Comparison of ENCODE assay signal across 10 cellular contexts in the genomic region with DNA sequence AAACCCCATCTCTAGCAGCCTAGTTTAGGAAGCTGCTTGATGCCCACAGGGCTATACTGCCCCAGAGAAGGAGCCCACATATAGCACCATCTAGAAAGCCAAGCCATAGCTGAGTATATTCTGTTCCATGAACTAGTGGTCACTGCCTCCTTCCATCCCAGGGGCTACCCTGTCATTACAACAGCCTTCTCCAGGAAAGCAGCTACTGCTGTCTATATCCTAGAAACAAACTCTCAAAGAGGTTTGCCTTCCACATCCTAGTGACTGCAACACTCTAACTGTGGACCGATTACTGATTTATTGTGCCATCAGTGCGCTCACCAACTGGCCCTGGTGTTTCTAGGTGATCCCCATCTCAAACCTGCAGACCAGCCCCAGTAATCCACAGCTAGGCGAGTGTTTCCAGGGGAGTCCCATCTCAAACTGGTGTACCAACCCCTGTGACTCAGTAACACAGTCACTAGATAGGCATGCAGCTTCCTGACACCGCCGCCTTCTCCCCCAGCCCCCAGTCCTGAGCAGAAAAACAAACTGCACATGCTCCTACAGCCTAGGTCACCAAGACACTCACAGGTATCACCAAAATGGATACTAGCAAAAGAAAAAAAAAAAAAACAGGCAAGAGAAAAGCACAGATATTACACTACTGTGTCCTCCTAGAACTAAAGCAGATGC. TPM values are rescaled to one million over a fixed set of nuclear protein-coding genes. Genes with fewer than 3 reads are reported as not detected.
DNase-seq lines count a peak whose midpoint lies in the region; ATAC-seq and TF ChIP-seq lines count a peak whose summit lies in the region.
"Had no signal": no experiment of that assay in that cellular context is flagged by ENCODE, and none has a peak within 500 bp of the region (broad histone marks: within the 10 kb centered on the region; RNA-seq: fewer than 3 reads in every experiment).

No MANE protein-coding gene starts in this region.

- H3F3A ChIP-seq in PC-9 (ENCODE audit: insufficient read depth, low read depth), result peaks cover 20% of the 10 kb centered on the region; the same call in 1 of the 2 replicates

- H3K27me3 ChIP-seq in PC-9 (ENCODE audit: insufficient read depth, low read depth), result no peaks in the 10 kb centered on the region
- H3K27me3 ChIP-seq in osteoblast (ENCODE audit: insufficient read depth, low read length), result no peaks in the 10 kb centered on the region
- no peaks in the 10 kb centered on the region for H3K27me3 ChIP-seq in thyroid gland
- H3K27me3 ChIP-seq: spleen had no signal

- H3K79me2 ChIP-seq in PC-9 (ENCODE audit: low read depth) (peaks cover 32% of the 10 kb centered on the region), osteoblast (ENCODE audit: insufficient read depth, low read length) (peaks cover 41% of the 10 kb centered on the region)

- no peaks in the 10 kb centered on the region for H3K9me2 ChIP-seq in PC-9 (ENCODE audit: insufficient read depth)

- BruUV-seq in PC-9 (replicated peaks; lab: Mats Ljungman, UMichigan), result no TSS peak

- H2AFZ ChIP-seq in PC-9, result no peak overlapping the region
- H2AFZ ChIP-seq in osteoblast (ENCODE audit: low read length), result no peak overlapping the region

- H3K4me3 ChIP-seq in PC-9 (peak overlapping the region; percentile 39; the same call in 1 of the 2 replicates), epithelial cell of esophagus (ENCODE audit: low read length) (no peak overlapping the region), osteoblast (ENCODE audit: insufficient read depth, low read length) (no peak overlapping the region), thyroid gland (replicated peaks in 1 of 3) (no peak overlapping the region)
- H3K4me3 ChIP-seq: spleen had no signal

- POLR2A ChIA-PET in PC-9 (lab: Charles Lee; ENCODE audit: unreplicated experiment), result no interaction called here

- peaks cover 10% of the 10 kb centered on the region for H3K36me3 ChIP-seq in PC-9 (ENCODE audit: low read depth)
- H3K36me3 ChIP-seq in osteoblast (ENCODE audit: insufficient read depth, low read length), result peaks cover 7% of the 10 kb centered on the region
- H3K36me3 ChIP-seq in thyroid gland, result peaks cover 0 to 12% of the 10 kb centered on the region in 2 donors

- H3K4me2 ChIP-seq in PC-9, result peak overlapping the region; percentile 65
- H3K4me2 ChIP-seq in osteoblast (ENCODE audit: insufficient read depth, low read length), result peak overlapping the region; percentile 72

- H3K27ac ChIP-seq in PC-9 (peak overlapping the region; percentile 66), osteoblast (ENCODE audit: low read depth, low read length) (peak overlapping the region; percentile 53), thyroid gland (no peak overlapping the region)
- H3K27ac ChIP-seq: spleen had no signal

- H3K9me3 ChIP-seq in PC-9 (ENCODE audit: insufficient read depth, low read depth) (no peaks in the 10 kb centered on the region), osteoblast (ENCODE audit: low read depth, low read length) (no peaks in the 10 kb centered on the region), thyroid gland (no peaks in the 10 kb centered on the region)
- H3K9me3 ChIP-seq: spleen had no signal

- ATAC-seq in GM21360 (IDR thresholded peaks at IDR 0.05; ENCODE audit: unreplicated experiment) (no peak), HG02840 (IDR thresholded peaks at IDR 0.05; ENCODE audit: low FRiP score, unreplicated experiment) (no peak)
- ATAC-seq: left lobe of liver had no signal

- DNase-seq in GM04504 (ENCODE audit: low read depth) (peak; percentile 54), PC-9 (peak; percentile 85 to 87), epithelial cell of esophagus (ENCODE audit: low read depth) (peak; percentile 93), osteoblast (ENCODE audit: insufficient read length, low spot score, missing footprints) (peak; percentile 86), thyroid gland (no peak)
- DNase-seq: NCI-H1417 treated with DMSO at 0.1 percent for 48 hours, spleen had no signal

- TF ChIP-seq CTCF in PC-9 (conservative IDR thresholded peaks at IDR 0.05) (no peak), epithelial cell of esophagus (IDR thresholded peaks at IDR 0.05; ENCODE audit: insufficient read depth, low read depth, low read length, missing control alignments) (no peak), osteoblast (IDR thresholded peaks at IDR 0.05; ENCODE audit: extremely low read depth, low read depth, low read length) (no peak), thyroid gland (IDR thresholded peaks at IDR 0.05) (no peak)

- H4K20me1 ChIP-seq in PC-9 (ENCODE audit: insufficient read depth) (peaks cover 3% of the 10 kb centered on the region; the same call in 1 of the 2 replicates), osteoblast (ENCODE audit: insufficient read depth, low read length) (no peaks in the 10 kb centered on the region)

- no peak for TF ChIP-seq POLR2A in thyroid gland (IDR thresholded peaks at IDR 0.05)

- peaks cover 24% of the 10 kb centered on the region for H3K4me1 ChIP-seq in PC-9 (replicated peaks; ENCODE audit: insufficient read depth)
- peaks cover 11% of the 10 kb centered on the region for H3K4me1 ChIP-seq in osteoblast (ENCODE audit: insufficient read depth, low read length)
- H3K4me1 ChIP-seq in thyroid gland, result no peaks in the 10 kb centered on the region

- intact Hi-C loops in PC-9 (cut with micrococcal nuclease; ENCODE audit: unreplicated experiment), result no loop called here
- intact Hi-C loops in thyroid gland (cut with DNase I), result no loop called here

- CTCF ChIA-PET in PC-9 (lab: Charles Lee), result no interaction called here

- 94 to 100% methylated on average over 4 to 5 of the region's 5 CpGs for WGBS in thyroid gland, 2 donors

RNA-seq across cellular contexts. Expression of a gene that starts 14.8 kb away (rescaled TPM):
- total RNA-seq in PC-9 (2021), result 80.9 and 103 TPM in 2 replicates
- 124 and 129 TPM in 2 replicates for total RNA-seq in osteoblast
- 100 to 1,000 TPM; 124 to 132 (median 127) TPM for total RNA-seq in thyroid gland

Comparison
In these comparisons a context has a peak if more than half of its experiments do, and no peak if none do; other contexts are left out.
1. DNase-seq: peak in GM04504 (single experiment), PC-9 (2 of 2), epithelial cell of esophagus (single experiment) and osteoblast (single experiment); none in thyroid gland (0 of 2).
2. H3K27ac ChIP-seq: peak in PC-9 (single experiment) and osteoblast (single experiment); none in thyroid gland (0 of 3).